Comparison of ENCODE assay signal across 26 cellular contexts in the genomic region with DNA sequence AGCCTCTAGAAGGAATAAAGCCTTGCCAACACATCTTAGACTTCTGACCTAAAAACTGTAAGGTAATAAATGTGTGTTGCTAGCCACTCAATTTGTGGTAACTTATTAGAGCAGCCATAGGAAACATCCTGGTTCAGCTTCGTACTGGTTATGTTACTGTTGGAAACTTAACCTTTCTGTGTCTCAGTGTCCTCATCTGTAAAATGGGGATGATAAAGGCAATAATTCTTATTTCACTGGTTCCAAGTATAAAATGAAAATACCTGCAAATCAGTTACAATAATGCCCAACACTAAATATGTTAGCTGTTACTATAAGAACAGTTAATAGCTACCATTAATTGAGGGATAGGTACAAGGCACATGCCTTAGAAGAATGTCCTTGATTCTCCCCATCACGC. TPM values are rescaled to one million over a fixed set of nuclear protein-coding genes. Genes with fewer than 3 reads are reported as not detected.
DNase-seq lines count a peak whose midpoint lies in the region; ATAC-seq and TF ChIP-seq lines count a peak whose summit lies in the region.
"Had no signal": no experiment of that assay in that cellular context is flagged by ENCODE, and none has a peak within 500 bp of the region (broad histone marks: within the 10 kb centered on the region; RNA-seq: fewer than 3 reads in every experiment).

No MANE protein-coding gene starts in this region.

- H3K27me3 ChIP-seq in H9 (ENCODE audit: insufficient read depth, low read length), result peaks cover 5% of the 10 kb centered on the region; the same call in 1 of the 2 replicates
- peaks cover 32% of the 10 kb centered on the region for H3K27me3 ChIP-seq in endodermal cell (ENCODE audit: control insufficient read depth, insufficient read depth, low read length, poor library complexity, severe bottlenecking)
- H3K27me3 ChIP-seq in neural progenitor cell, result peaks cover 45% of the 10 kb centered on the region
- no peaks in the 10 kb centered on the region for H3K27me3 ChIP-seq in tibial nerve
- H3K27me3 ChIP-seq: pancreas, testis had no signal

- H3K4ac ChIP-seq in H9 (ENCODE audit: low read depth, low read length), result no peak overlapping the region

- no peak overlapping the region for H2BK12ac ChIP-seq in H9 (ENCODE audit: insufficient read length, low read depth, low read length)

- TF ChIP-seq CTCF in H9 (conservative IDR thresholded peaks at IDR 0.05), result no peak
- TF ChIP-seq CTCF in endodermal cell (conservative IDR thresholded peaks at IDR 0.05), result no peak
- no peak for TF ChIP-seq CTCF in neural progenitor cell (IDR thresholded peaks at IDR 0.05)
- no peak for TF ChIP-seq CTCF in tibial nerve (IDR thresholded peaks at IDR 0.05)

- no peak for DNase-seq in activated naive CD4-positive, alpha-beta T cell treated with anti-CD3 and anti-CD28 coated beads, Interleukin-2, amount 10 ng/mL, durations not matched to agents 7 days and 5 days
- DNase-seq in H9 (no peak), endodermal cell (no peak), neural progenitor cell (ENCODE audit: low spot score) (no peak), tibial nerve (ENCODE audit: low spot score in 2 of 2) (no peak)
- DNase-seq: activated CD4-positive, alpha-beta T cell treated with anti-CD3 and anti-CD28 coated beads, Interleukin-2, amount 50 U/mL, for 1 hour; activated T-cell treated with anti-CD3 and anti-CD28 coated beads, Interleukin-2, amount 50 U/mL, for 48 hours; adrenal gland; DMS53; left lung; NCI-H2081 treated with DMSO at 0.1 percent for 48 hours; NK-92 treated with Interleukin-12 subunit alpha and Interleukin-12 subunit beta, amount 100 ng/mL, for 24 hours; pancreas; stimulated activated CD4-positive, alpha-beta T cell treated with anti-CD3 and anti-CD28 coated beads, Interleukin-15, amount 100 ng/mL, for 24 hours; T-helper 2 cell; testis had no signal

- no peaks in the 10 kb centered on the region for H4K20me1 ChIP-seq in H9 (ENCODE audit: control insufficient read depth, insufficient read depth, insufficient read length)
- H4K20me1 ChIP-seq in neural progenitor cell (ENCODE audit: low read depth), result no peaks in the 10 kb centered on the region

- no peak overlapping the region for H2BK15ac ChIP-seq in H9 (ENCODE audit: low read depth, low read length)

- H4K8ac ChIP-seq in H9 (replicated peaks; ENCODE audit: insufficient read length, low read depth, low read length), result no peak overlapping the region

- peaks cover 7% of the 10 kb centered on the region for H3K23me2 ChIP-seq in H9 (ENCODE audit: insufficient read length, low read depth, low read length, poor library complexity, severe bottlenecking)

- H3K14ac ChIP-seq in H9 (ENCODE audit: insufficient read depth, low read length), result no peak overlapping the region

- H4K5ac ChIP-seq in H9 (ENCODE audit: insufficient read length, low read depth, low read length), result no peak overlapping the region

- H3K4me1 ChIP-seq in H9 (ENCODE audit: insufficient read depth, low read length) (peaks cover 2% of the 10 kb centered on the region; the same call in 1 of the 2 replicates), endodermal cell (ENCODE audit: control insufficient read depth, insufficient read depth, low read length) (no peaks in the 10 kb centered on the region), neural progenitor cell (no peaks in the 10 kb centered on the region), tibial nerve (peaks cover 0 to 40% (median 4%) of the 10 kb centered on the region in 4 donors)
- H3K4me1 ChIP-seq: testis had no signal

- no peak overlapping the region for H2AK5ac ChIP-seq in H9 (ENCODE audit: insufficient read length, low read length)

- H2BK5ac ChIP-seq in H9 (ENCODE audit: insufficient read length, low read length), result no peak overlapping the region

- H3K9ac ChIP-seq in H9 (ENCODE audit: extremely low read depth, insufficient read length, low read length), result no peak overlapping the region
- H3K9ac ChIP-seq in endodermal cell (ENCODE audit: extremely low read depth, low read length, poor library complexity, severe bottlenecking), result no peak overlapping the region
- H3K9ac ChIP-seq in neural progenitor cell, result no peak overlapping the region

- H3K36me3 Mint-ChIP-seq in activated naive CD4-positive, alpha-beta T cell treated with anti-CD3 and anti-CD28 coated beads, Interleukin-2, amount 50 U/mL, for 24 hours, result no peaks in the 10 kb centered on the region
- H3K36me3 Mint-ChIP-seq in activated naive CD4-positive, alpha-beta T cell treated with anti-CD3 and anti-CD28 coated beads, Interleukin-2, amount 10 ng/mL, durations not matched to agents 7 days and 5 days, result no peaks in the 10 kb centered on the region
- H3K36me3 Mint-ChIP-seq in H9 (ENCODE audit: insufficient read depth in 1 of 3, low read depth in 3 of 3) (peaks cover 5 to 15% (median 9%) of the 10 kb centered on the region in 3 experiments; a peak in 6 of 7 replicates), endodermal cell (ENCODE audit: low read depth) (no peaks in the 10 kb centered on the region), neural progenitor cell (no peaks in the 10 kb centered on the region)

- H3K56ac ChIP-seq in H9 (ENCODE audit: insufficient read length, low read depth, low read length), result no peak overlapping the region

- TF ChIP-seq EP300 in tibial nerve (IDR thresholded peaks at IDR 0.05), result no peak

- H3K4me2 ChIP-seq in H9 (ENCODE audit: insufficient read depth, insufficient read length, low read length) (peak overlapping the region; percentile 64), neural progenitor cell (no peak overlapping the region)

- no peak overlapping the region for H2BK120ac ChIP-seq in H9 (ENCODE audit: low read depth, low read length, poor library complexity, severe bottlenecking)

- H4K91ac ChIP-seq in H9 (ENCODE audit: insufficient read length, low read depth, low read length), result no peak overlapping the region

- TF ChIP-seq POLR2A in tibial nerve (IDR thresholded peaks at IDR 0.05), result no peak

- WGBS in H9 (ENCODE audit: extremely low coverage, insufficient read length, low lambda C conversion rate), result no CpG with 5 or more reads among the region's 2 CpGs
- 83 to 100% methylated on average over 1 to 2 of the region's 2 CpGs for WGBS in endodermal cell (ENCODE audit: insufficient coverage in 1 of 2, insufficient read length in 1 of 2), 2 experiments
- WGBS in tibial nerve, 2 donors, result 74 to 79% methylated on average over 2 of the region's 2 CpGs

- CTCF ChIA-PET in activated naive CD4-positive, alpha-beta T cell treated with anti-CD3 and anti-CD28 coated beads, Interleukin-2, amount 10 ng/mL, durations not matched to agents 7 days and 5 days (lab: Charles Lee), result interaction anchor here (1.0 to 5.5 kb wide), 20 partner anchors 11 to 479 kb away, joined by 3 to 93 read pairs (median 5); a partner anchor contains a TSS

- no peak overlapping the region for H2BK20ac ChIP-seq in H9 (ENCODE audit: low read depth, low read length, poor library complexity, severe bottlenecking)

- peak overlapping the region; percentile 34 for H3K4me3 Mint-ChIP-seq in activated naive CD4-positive, alpha-beta T cell treated with anti-CD3 and anti-CD28 coated beads, Interleukin-2, amount 50 U/mL, for 24 hours
- H3K4me3 Mint-ChIP-seq in activated naive CD4-positive, alpha-beta T cell treated with anti-CD3 and anti-CD28 coated beads, Interleukin-2, amount 10 ng/mL, durations not matched to agents 7 days and 5 days, result no peak overlapping the region
- H3K4me3 Mint-ChIP-seq in H9 (no peak overlapping the region; a peak in 2 of 5 replicates), endodermal cell (peak overlapping the region; percentile 58), neural progenitor cell (peak overlapping the region; percentile 83)

- peaks cover 23% of the 10 kb centered on the region for H3K27me3 Mint-ChIP-seq in activated naive CD4-positive, alpha-beta T cell treated with anti-CD3 and anti-CD28 coated beads, Interleukin-2, amount 50 U/mL, for 24 hours
- peaks cover 61% of the 10 kb centered on the region for H3K27me3 Mint-ChIP-seq in activated naive CD4-positive, alpha-beta T cell treated with anti-CD3 and anti-CD28 coated beads, Interleukin-2, amount 10 ng/mL, durations not matched to agents 7 days and 5 days
- H3K27me3 Mint-ChIP-seq in H9 (ENCODE audit: low read depth), result peaks cover 60% of the 10 kb centered on the region
- peaks cover 60% of the 10 kb centered on the region for H3K27me3 Mint-ChIP-seq in endodermal cell (ENCODE audit: insufficient read depth)
- H3K27me3 Mint-ChIP-seq in neural progenitor cell (ENCODE audit: insufficient read depth, low read depth), result peaks cover 16% of the 10 kb centered on the region

- no peaks in the 10 kb centered on the region for H3K36me3 ChIP-seq in endodermal cell (ENCODE audit: control insufficient read depth, insufficient read depth, low read length)
- no peaks in the 10 kb centered on the region for H3K36me3 ChIP-seq in neural progenitor cell
- no peaks in the 10 kb centered on the region for H3K36me3 ChIP-seq in tibial nerve
- H3K36me3 ChIP-seq: adrenal gland, left lung, pancreas, SJSA1 had no signal

- H3K27ac Mint-ChIP-seq in activated naive CD4-positive, alpha-beta T cell treated with anti-CD3 and anti-CD28 coated beads, Interleukin-2, amount 50 U/mL, for 24 hours, result no peak overlapping the region
- H3K27ac Mint-ChIP-seq in activated naive CD4-positive, alpha-beta T cell treated with anti-CD3 and anti-CD28 coated beads, Interleukin-2, amount 10 ng/mL, durations not matched to agents 7 days and 5 days, result no peak overlapping the region
- H3K27ac Mint-ChIP-seq in H9 (no peak overlapping the region), endodermal cell (no peak overlapping the region), neural progenitor cell (no peak overlapping the region)

- no peaks in the 10 kb centered on the region for H3K9me3 Mint-ChIP-seq in activated naive CD4-positive, alpha-beta T cell treated with anti-CD3 and anti-CD28 coated beads, Interleukin-2, amount 50 U/mL, for 24 hours
- H3K9me3 Mint-ChIP-seq in activated naive CD4-positive, alpha-beta T cell treated with anti-CD3 and anti-CD28 coated beads, Interleukin-2, amount 10 ng/mL, durations not matched to agents 7 days and 5 days, result peaks cover 2% of the 10 kb centered on the region
- H3K9me3 Mint-ChIP-seq in H9 (peaks cover 20 to 21% of the 10 kb centered on the region in 2 experiments), endodermal cell (peaks cover 23% of the 10 kb centered on the region), neural progenitor cell (peaks cover 15% of the 10 kb centered on the region)

- no peak overlapping the region for H3K18ac ChIP-seq in H9 (ENCODE audit: insufficient read length, low read depth, low read length)

- H3K9me3 ChIP-seq in H9 (ENCODE audit: control insufficient read depth, low read depth, low read length) (no peaks in the 10 kb centered on the region), endodermal cell (ENCODE audit: control insufficient read depth, low read length) (peaks cover 20% of the 10 kb centered on the region), neural progenitor cell (ENCODE audit: low read depth) (peaks cover 10% of the 10 kb centered on the region), tibial nerve (no peaks in the 10 kb centered on the region)
- H3K9me3 ChIP-seq: adrenal gland, left lung, pancreas, SJSA1, testis had no signal

- H3K79me1 ChIP-seq in H9 (ENCODE audit: insufficient read depth, low read depth, low read length, poor library complexity, severe bottlenecking), result no peaks in the 10 kb centered on the region

- ATAC-seq in HG02970 (IDR thresholded peaks at IDR 0.05; ENCODE audit: low FRiP score, unreplicated experiment) (no peak), HG03045 (IDR thresholded peaks at IDR 0.05; ENCODE audit: unreplicated experiment) (no peak)
- ATAC-seq: GM12878, Panc1 had no signal

- H3K27ac ChIP-seq in H9 (ENCODE audit: insufficient read length, low read depth, low read length) (no peak overlapping the region), endodermal cell (ENCODE audit: low read depth, low read length) (no peak overlapping the region), neural progenitor cell (no peak overlapping the region), tibial nerve (peak overlapping the region in 2 of 4 donors; percentile 78 to 82)
- H3K27ac ChIP-seq: adrenal gland, left lung, pancreas, SJSA1 had no signal

- no peak overlapping the region for H3K23ac ChIP-seq in H9 (ENCODE audit: insufficient read length, low read depth, low read length)

- no peaks in the 10 kb centered on the region for H3K79me2 ChIP-seq in H9 (ENCODE audit: insufficient read depth, low read length)
- H3K79me2 ChIP-seq in neural progenitor cell (ENCODE audit: low read depth), result no peaks in the 10 kb centered on the region

- no peak overlapping the region for H3T11ph ChIP-seq in H9 (ENCODE audit: low read length)

- H3F3A ChIP-seq in neural progenitor cell (ENCODE audit: low read depth), result peaks cover 19% of the 10 kb centered on the region

- peaks cover 8% of the 10 kb centered on the region for H3K4me1 Mint-ChIP-seq in activated naive CD4-positive, alpha-beta T cell treated with anti-CD3 and anti-CD28 coated beads, Interleukin-2, amount 50 U/mL, for 24 hours
- peaks cover 7% of the 10 kb centered on the region for H3K4me1 Mint-ChIP-seq in activated naive CD4-positive, alpha-beta T cell treated with anti-CD3 and anti-CD28 coated beads, Interleukin-2, amount 10 ng/mL, durations not matched to agents 7 days and 5 days
- H3K4me1 Mint-ChIP-seq in H9, result peaks cover 8 to 13% of the 10 kb centered on the region in 2 experiments
- H3K4me1 Mint-ChIP-seq in endodermal cell, result peaks cover 16% of the 10 kb centered on the region
- peaks cover 12% of the 10 kb centered on the region for H3K4me1 Mint-ChIP-seq in neural progenitor cell

- H3K4me3 ChIP-seq in endodermal cell (ENCODE audit: low read length) (no peak overlapping the region), neural progenitor cell (no peak overlapping the region), tibial nerve (no peak overlapping the region)
- H3K4me3 ChIP-seq: GM12878 had no signal

- H2AFZ ChIP-seq in H9 (ENCODE audit: low read length), result no peak overlapping the region
- H2AFZ ChIP-seq in neural progenitor cell (replicated peaks), result no peak overlapping the region

RNA-seq across cellular contexts. Expression of a gene that starts 14.3 kb away (rescaled TPM):
- total RNA-seq in H9 (2021) (0.28 TPM in 1 of 2 replicates, not detected in the other), endodermal cell (not detected), neural progenitor cell (ENCODE audit: low replicate concordance) (not detected in 2 replicates), tibial nerve (under 1 TPM in 1 of 4 donors, not detected in 3; 0.44 TPM)
- not detected for polyA plus RNA-seq in endodermal cell (2013, experiment 1 of 2)
- polyA plus RNA-seq in endodermal cell (2013, experiment 2 of 2), result not detected
- total RNA-seq: adrenal gland, H4, left lung, LHCN-M2, sciatic nerve, SJSA1 had no signal
- polyA plus RNA-seq: AG04450, GM12878 had no signal

RNA-seq across cellular contexts. Expression of a gene that starts 15.8 kb away (rescaled TPM):
- total RNA-seq in H9 (2021) (0.11 TPM in 1 of 2 replicates, not detected in the other), endodermal cell (under 1 TPM; 0.20 to 0.46 TPM), neural progenitor cell (ENCODE audit: low replicate concordance) (0.06 TPM in 1 of 2 replicates, not detected in the other), tibial nerve (not detected)
- polyA plus RNA-seq in endodermal cell (2013, experiment 1 of 2), result 0.50 TPM
- polyA plus RNA-seq in endodermal cell (2013, experiment 2 of 2), result 0.17 TPM
- total RNA-seq: GM12878, H4, SJSA1 had no signal
- polyA plus RNA-seq: AG04450 had no signal

RNA-seq across cellular contexts. Expression of a gene that starts 38.0 kb away (rescaled TPM):
- total RNA-seq in H9 (2021) (not detected in 2 replicates), endodermal cell (not detected), neural progenitor cell (ENCODE audit: low replicate concordance) (not detected in 2 replicates), tibial nerve (100 to 1,000 TPM; 103 to 371 (median 129) TPM)
- 0.75 TPM for polyA plus RNA-seq in endodermal cell (2013, experiment 1 of 2)
- not detected for polyA plus RNA-seq in endodermal cell (2013, experiment 2 of 2)
- total RNA-seq: LHCN-M2, SJSA1 had no signal
- polyA plus RNA-seq: AG04450 had no signal

RNA-seq across cellular contexts. Expression of a gene that starts 55.9 kb away (rescaled TPM):
- total RNA-seq in H9 (2021), result 50.7 and 54.3 TPM in 2 replicates
- 100 to 1,000 TPM in 1 of 2 donors, 10 to 100 TPM in 1; 78.0 to 118 TPM for total RNA-seq in endodermal cell
- 34.2 TPM for polyA plus RNA-seq in endodermal cell (2013, experiment 1 of 2)
- polyA plus RNA-seq in endodermal cell (2013, experiment 2 of 2), result 32.7 TPM
- 19.3 and 27.6 TPM in 2 replicates for total RNA-seq in neural progenitor cell (ENCODE audit: low replicate concordance)
- total RNA-seq in tibial nerve, result 10 to 100 TPM; 41.2 to 72.5 (median 63.4) TPM

Comparison
In these comparisons a context has a peak if more than half of its experiments do, and no peak if none do; other contexts are left out.
1. H3K4me3 Mint-ChIP-seq: peak in activated naive CD4-positive, alpha-beta T cell treated with anti-CD3 and anti-CD28 coated beads, Interleukin-2, amount 50 U/mL, for 24 hours (single experiment), endodermal cell (single experiment) and neural progenitor cell (single experiment); none in activated naive CD4-positive, alpha-beta T cell treated with anti-CD3 and anti-CD28 coated beads, Interleukin-2, amount 10 ng/mL, durations not matched to agents 7 days and 5 days (single experiment) and H9 (0 of 2).
2. RNA of a gene that starts 38.0 kb away (total RNA-seq): 103 to 371 TPM in tibial nerve; not detected in endodermal cell, not detected in H9 and not detected in neural progenitor cell; every median in the first group is over 10 times any median in the second.